ENCODE assay signal across 23 cellular contexts in the genomic region with DNA sequence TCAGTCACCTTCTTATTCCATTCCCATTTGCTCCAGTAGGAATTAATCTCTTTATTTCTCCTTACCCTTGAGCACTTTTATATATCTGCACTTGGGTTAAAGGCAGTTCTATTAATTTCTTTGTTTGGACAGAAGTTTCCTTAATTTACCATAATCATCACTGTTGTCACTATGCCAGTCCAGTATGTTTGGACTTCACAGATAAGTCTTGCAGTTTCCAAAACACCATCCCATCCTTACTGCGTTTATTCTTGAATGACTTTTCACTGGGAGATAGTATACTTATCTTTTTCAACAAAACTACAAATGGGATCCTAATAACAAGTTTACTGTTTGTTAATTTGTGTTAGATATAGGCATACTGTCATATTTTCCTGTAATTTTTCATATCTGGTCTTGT.
"Had no signal": no experiment of that assay in that cellular context is flagged by ENCODE, and none has a peak within 500 bp of the region (broad histone marks: within the 10 kb centered on the region; RNA-seq: fewer than 3 reads in every experiment).

No MANE protein-coding gene starts in this region.

- H3K79me2 ChIP-seq: parathyroid adenoma had no signal

- H3K4me1 ChIP-seq: lower lobe of right lung, prostate gland, stomach, thyroid gland had no signal

- H3K9me3 ChIP-seq: lower lobe of right lung, prostate gland, right atrium auricular region, sigmoid colon, stomach, thyroid gland, upper lobe of left lung had no signal

- DNase-seq: dermis blood vessel endothelial cell; effector memory CD4-positive, alpha-beta T cell; head of caudate nucleus; left ventricle myocardium superior; lower lobe of right lung; natural killer cell; occipital lobe; sigmoid colon; stimulated activated CD4-positive, alpha-beta T cell treated with anti-CD3 and anti-CD28 coated beads, Interleukin-2, amount 100 ng/mL, for 24 hours; stimulated activated CD4-positive, alpha-beta T cell treated with anti-CD3 and anti-CD28 coated beads, Interleukin-4, amount 100 ng/mL, for 24 hours; stimulated activated naive CD4-positive, alpha-beta T cell treated with Interleukin-2 at 50 U/mL for 16 hours; stomach; thyroid gland; upper lobe of left lung had no signal

- H3K27me3 ChIP-seq: right atrium auricular region, sigmoid colon, stomach, thyroid gland, upper lobe of left lung had no signal

- FAIRE-seq: endometrium, frontal cortex, keratinocyte, urothelium cell line had no signal

- H3K36me3 ChIP-seq: prostate gland, thyroid gland had no signal

- H3K9ac ChIP-seq: parathyroid adenoma had no signal

- H3K4me3 ChIP-seq: coronary artery, lower lobe of right lung, prostate gland, right atrium auricular region, sigmoid colon, stomach, thyroid gland, upper lobe of left lung had no signal

- ATAC-seq: left ventricle myocardium superior; lower lobe of right lung; natural killer cell; stimulated activated effector memory CD8-positive, alpha-beta T cell treated with anti-CD3 and anti-CD28 coated beads, Interleukin-12 subunit alpha, Interleukin-12 subunit beta, amount 100 ng/mL, for 72 hours had no signal

- H3K27ac ChIP-seq: coronary artery, lower lobe of right lung, parathyroid adenoma, prostate gland, right atrium auricular region, sigmoid colon, stomach, thyroid gland, upper lobe of left lung had no signal

- H2AFZ ChIP-seq: parathyroid adenoma had no signal
